Comparison of ENCODE assay signal across 2 cellular contexts in the genomic region with DNA sequence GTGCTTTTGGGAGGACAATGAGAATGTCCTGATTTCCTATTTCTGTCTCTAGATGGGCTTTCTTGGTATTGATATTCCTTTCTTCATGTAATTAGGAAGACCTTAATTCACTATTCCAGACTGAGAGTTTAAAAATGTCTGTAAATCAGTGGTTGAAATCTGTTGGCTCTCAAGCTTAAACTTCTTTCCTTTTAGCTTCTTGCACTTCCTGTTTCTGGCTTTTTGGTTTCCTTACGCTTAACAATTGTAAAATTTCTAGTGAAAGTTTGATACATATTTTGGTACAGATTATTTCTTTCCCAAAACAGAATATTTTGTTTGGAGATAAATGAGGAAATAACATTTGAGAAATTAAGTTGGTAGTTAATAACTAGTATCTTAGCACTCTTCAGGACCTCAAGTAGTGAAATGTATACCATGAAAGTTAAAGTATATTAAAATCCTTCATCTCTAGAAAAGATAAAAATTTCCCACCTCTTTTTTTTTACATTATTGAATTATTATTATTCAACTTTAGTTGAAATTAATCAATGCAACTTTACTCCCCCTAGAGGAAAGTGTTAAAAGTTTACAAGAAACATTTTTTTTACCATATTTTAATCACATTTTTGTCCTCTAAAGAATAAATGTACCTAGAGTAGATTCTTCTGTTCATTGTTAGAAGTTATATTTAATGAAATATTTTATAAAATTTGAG.
TF ChIP-seq lines count a peak whose summit lies in the region.

No MANE protein-coding gene starts in this region.

TF ChIP-seq in SK-N-SH, 30 proteins besides CTCF, POLR2A, EP300 and RAD21 (continued from another document):
- no peak for TF ChIP-seq FOXM1 (IDR thresholded peaks at IDR 0.05; ENCODE audit: low read depth)
- no peak for TF ChIP-seq TCF12 (IDR thresholded peaks at IDR 0.05)
- no peak for TF ChIP-seq ELF1 (IDR thresholded peaks at IDR 0.05)
- TF ChIP-seq, protein P1, sequence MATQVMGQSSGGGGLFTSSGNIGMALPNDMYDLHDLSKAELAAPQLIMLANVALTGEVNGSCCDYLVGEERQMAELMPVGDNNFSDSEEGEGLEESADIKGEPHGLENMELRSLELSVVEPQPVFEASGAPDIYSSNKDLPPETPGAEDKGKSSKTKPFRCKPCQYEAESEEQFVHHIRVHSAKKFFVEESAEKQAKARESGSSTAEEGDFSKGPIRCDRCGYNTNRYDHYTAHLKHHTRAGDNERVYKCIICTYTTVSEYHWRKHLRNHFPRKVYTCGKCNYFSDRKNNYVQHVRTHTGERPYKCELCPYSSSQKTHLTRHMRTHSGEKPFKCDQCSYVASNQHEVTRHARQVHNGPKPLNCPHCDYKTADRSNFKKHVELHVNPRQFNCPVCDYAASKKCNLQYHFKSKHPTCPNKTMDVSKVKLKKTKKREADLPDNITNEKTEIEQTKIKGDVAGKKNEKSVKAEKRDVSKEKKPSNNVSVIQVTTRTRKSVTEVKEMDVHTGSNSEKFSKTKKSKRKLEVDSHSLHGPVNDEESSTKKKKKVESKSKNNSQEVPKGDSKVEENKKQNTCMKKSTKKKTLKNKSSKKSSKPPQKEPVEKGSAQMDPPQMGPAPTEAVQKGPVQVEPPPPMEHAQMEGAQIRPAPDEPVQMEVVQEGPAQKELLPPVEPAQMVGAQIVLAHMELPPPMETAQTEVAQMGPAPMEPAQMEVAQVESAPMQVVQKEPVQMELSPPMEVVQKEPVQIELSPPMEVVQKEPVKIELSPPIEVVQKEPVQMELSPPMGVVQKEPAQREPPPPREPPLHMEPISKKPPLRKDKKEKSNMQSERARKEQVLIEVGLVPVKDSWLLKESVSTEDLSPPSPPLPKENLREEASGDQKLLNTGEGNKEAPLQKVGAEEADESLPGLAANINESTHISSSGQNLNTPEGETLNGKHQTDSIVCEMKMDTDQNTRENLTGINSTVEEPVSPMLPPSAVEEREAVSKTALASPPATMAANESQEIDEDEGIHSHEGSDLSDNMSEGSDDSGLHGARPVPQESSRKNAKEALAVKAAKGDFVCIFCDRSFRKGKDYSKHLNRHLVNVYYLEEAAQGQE (IDR thresholded peaks at IDR 0.05; ENCODE audit: low read depth, low read length) = no peak
- no peak for TF ChIP-seq SIN3A (IDR thresholded peaks at IDR 0.05; ENCODE audit: borderline replicate concordance, low read depth, low read length)
- no peak for TF ChIP-seq TEAD4 (IDR thresholded peaks at IDR 0.05; ENCODE audit: borderline replicate concordance, insufficient read depth)
- TF ChIP-seq GATA2 (CRISPR knock-in tag; IDR thresholded peaks at IDR 0.05) = no peak
- TF ChIP-seq GABPA (IDR thresholded peaks at IDR 0.05; ENCODE audit: low read depth) = no peak

TF ChIP-seq in SK-N-SH treated with all-trans-retinoic acid at 6 μM for 48 hours, 23 proteins besides CTCF, POLR2A, EP300 and RAD21 (continued from another document):
- TF ChIP-seq TOX (CRISPR knock-in tag; IDR thresholded peaks at IDR 0.05; ENCODE audit: borderline replicate concordance) = no peak
- no peak for TF ChIP-seq GLIS3 (CRISPR knock-in tag; IDR thresholded peaks at IDR 0.05)
- no peak for TF ChIP-seq OSR1 (CRISPR knock-in tag; IDR thresholded peaks at IDR 0.05)
- TF ChIP-seq ZFP3 (CRISPR knock-in tag; IDR thresholded peaks at IDR 0.05) = no peak
- TF ChIP-seq, protein P2, sequence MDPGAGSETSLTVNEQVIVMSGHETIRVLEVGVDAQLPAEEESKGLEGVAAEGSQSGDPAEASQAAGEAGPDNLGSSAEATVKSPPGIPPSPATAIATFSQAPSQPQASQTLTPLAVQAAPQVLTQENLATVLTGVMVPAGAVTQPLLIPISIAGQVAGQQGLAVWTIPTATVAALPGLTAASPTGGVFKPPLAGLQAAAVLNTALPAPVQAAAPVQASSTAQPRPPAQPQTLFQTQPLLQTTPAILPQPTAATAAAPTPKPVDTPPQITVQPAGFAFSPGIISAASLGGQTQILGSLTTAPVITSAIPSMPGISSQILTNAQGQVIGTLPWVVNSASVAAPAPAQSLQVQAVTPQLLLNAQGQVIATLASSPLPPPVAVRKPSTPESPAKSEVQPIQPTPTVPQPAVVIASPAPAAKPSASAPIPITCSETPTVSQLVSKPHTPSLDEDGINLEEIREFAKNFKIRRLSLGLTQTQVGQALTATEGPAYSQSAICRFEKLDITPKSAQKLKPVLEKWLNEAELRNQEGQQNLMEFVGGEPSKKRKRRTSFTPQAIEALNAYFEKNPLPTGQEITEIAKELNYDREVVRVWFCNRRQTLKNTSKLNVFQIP (CRISPR knock-in tag; IDR thresholded peaks at IDR 0.05; ENCODE audit: borderline replicate concordance, low read depth) = no peak
- TF ChIP-seq ARNTL (CRISPR knock-in tag; IDR thresholded peaks at IDR 0.05; ENCODE audit: borderline replicate concordance, low read depth) = no peak
- no peak for TF ChIP-seq TSHZ2 (CRISPR knock-in tag; IDR thresholded peaks at IDR 0.05)
- TF ChIP-seq, protein P3, sequence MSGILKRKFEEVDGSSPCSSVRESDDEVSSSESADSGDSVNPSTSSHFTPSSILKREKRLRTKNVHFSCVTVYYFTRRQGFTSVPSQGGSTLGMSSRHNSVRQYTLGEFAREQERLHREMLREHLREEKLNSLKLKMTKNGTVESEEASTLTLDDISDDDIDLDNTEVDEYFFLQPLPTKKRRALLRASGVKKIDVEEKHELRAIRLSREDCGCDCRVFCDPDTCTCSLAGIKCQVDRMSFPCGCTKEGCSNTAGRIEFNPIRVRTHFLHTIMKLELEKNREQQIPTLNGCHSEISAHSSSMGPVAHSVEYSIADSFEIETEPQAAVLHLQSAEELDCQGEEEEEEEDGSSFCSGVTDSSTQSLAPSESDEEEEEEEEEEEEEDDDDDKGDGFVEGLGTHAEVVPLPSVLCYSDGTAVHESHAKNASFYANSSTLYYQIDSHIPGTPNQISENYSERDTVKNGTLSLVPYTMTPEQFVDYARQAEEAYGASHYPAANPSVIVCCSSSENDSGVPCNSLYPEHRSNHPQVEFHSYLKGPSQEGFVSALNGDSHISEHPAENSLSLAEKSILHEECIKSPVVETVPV (CRISPR knock-in tag; IDR thresholded peaks at IDR 0.05) = no peak
- no peak for TF ChIP-seq ZNF8 (CRISPR knock-in tag; IDR thresholded peaks at IDR 0.05)
- no peak for TF ChIP-seq CREB5 (CRISPR knock-in tag; IDR thresholded peaks at IDR 0.05; ENCODE audit: low read depth)
